Comparison of ENCODE assay signal across 28 cellular contexts in the genomic region with DNA sequence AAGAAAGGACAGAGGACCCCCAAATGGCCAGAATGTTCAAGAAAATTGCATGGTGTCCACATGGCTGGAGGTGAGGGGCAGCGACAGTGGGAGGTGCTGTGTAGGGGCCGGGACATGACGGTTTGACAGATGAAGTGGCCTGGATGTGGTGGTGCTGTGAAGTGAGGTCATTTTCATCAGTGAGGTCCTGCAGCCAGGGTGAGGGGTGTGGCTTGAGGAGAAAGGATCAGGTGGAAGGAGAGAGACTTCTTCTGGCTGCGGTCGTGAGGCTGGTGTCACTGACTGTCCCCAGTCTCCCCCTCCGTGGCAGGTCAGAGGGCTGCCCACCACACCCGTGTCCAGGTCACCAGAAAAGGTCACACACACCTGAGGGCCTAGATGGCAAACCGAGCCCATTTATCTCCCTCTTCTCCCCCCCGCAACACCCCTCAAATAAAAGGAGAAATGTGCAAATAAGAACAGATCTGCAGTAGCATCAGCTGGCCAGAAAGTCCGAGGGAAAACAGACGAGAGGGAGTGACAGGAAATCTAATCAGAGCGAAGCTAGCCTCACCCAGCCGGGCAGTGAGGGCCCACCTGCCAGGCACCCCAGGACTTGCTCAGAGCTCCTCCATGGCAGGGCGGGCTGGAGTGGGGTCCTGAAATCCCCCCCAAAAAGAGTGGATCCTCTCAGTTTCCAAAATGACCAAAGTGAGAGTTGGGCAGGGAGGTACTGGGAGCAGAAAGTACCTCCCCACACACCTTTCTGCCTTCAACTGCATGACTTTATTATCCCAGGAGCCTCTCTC.
DNase-seq lines count a peak whose midpoint lies in the region; ATAC-seq, FAIRE-seq and TF ChIP-seq lines count a peak whose summit lies in the region.
"Had no signal": no experiment of that assay in that cellular context is flagged by ENCODE, and none has a peak within 500 bp of the region (broad histone marks: within the 10 kb centered on the region; RNA-seq: fewer than 3 reads in every experiment).

No MANE protein-coding gene starts in this region.

- no peak for TF ChIP-seq CTCF in activated CD8-positive, alpha-beta T cell treated with anti-CD3 and anti-CD28 coated beads for 36 hours (IDR thresholded peaks at IDR 0.05)

- peak; percentile 81 for FAIRE-seq in urothelium cell line (lab: Jason Lieb, UNC)
- FAIRE-seq: K562, pancreas had no signal

- H3K9me3 Mint-ChIP-seq in activated naive CD4-positive, alpha-beta T cell treated with anti-CD3 and anti-CD28 coated beads, Interleukin-2, amount 50 U/mL, for 72 hours, result no peaks in the 10 kb centered on the region
- no peaks in the 10 kb centered on the region for H3K9me3 Mint-ChIP-seq in activated CD8-positive, alpha-beta T cell treated with anti-CD3 and anti-CD28 coated beads for 36 hours
- no peaks in the 10 kb centered on the region for H3K9me3 Mint-ChIP-seq in memory B cell
- H3K9me3 Mint-ChIP-seq: nephron progenitor cell; T-helper 1 cell treated with Interleukin-12 subunit alpha and Interleukin-12 subunit beta and Interleukin-4 antibody, amounts not matched to agents 30 μg/mL and 1 μg/mL, for 36 hours had no signal

- CTCF ChIA-PET in activated CD8-positive, alpha-beta T cell treated with anti-CD3 and anti-CD28 coated beads for 36 hours (lab: Charles Lee), result interaction anchor here (1.3 kb wide), 1 partner anchor 10 kb away, joined by 4 read pairs; no protein-coding TSS in a partner anchor

- peaks cover 74% of the 10 kb centered on the region for H3K4me1 Mint-ChIP-seq in activated CD8-positive, alpha-beta T cell treated with anti-CD3 and anti-CD28 coated beads for 36 hours (ENCODE audit: low read depth)
- peaks cover 45% of the 10 kb centered on the region for H3K4me1 Mint-ChIP-seq in memory B cell

- DNase-seq in activated naive CD4-positive, alpha-beta T cell treated with anti-CD3 and anti-CD28 coated beads, Interleukin-2, amount 50 U/mL, for 72 hours (ENCODE audit: low spot score in 2 of 2), result no peak
- DNase-seq in activated naive CD4-positive, alpha-beta T cell (lab: John Stamatoyannopoulos, UW), result no peak
- DNase-seq in activated CD8-positive, alpha-beta T cell treated with anti-CD3 and anti-CD28 coated beads for 36 hours, result no peak
- DNase-seq in memory B cell (ENCODE audit: low spot score in 2 of 2), result no peak
- DNase-seq in urothelium cell line (ENCODE audit: low spot score), result no peak
- DNase-seq: activated CD4-positive, alpha-beta T cell treated with anti-CD3 and anti-CD28 coated beads for 4 hours; activated effector memory CD4-positive, alpha-beta T cell treated with Interleukin-2 at 50 U/mL for 16 hours; adrenal gland; Caco-2; DMS79; effector CD4-positive, alpha-beta T cell; GF-D8; HCEC 1CT; left ventricle myocardium superior; NCI-H1105 treated with DMSO at 0.1 percent for 48 hours; NCI-H2029 treated with DMSO at 0.1 percent for 48 hours; NCI-H2227 treated with DMSO at 0.1 percent for 48 hours; nephron progenitor cell; pancreas; retina; RPMI8226; spleen; upper lobe of right lung had no signal

- intact Hi-C loops in activated CD8-positive, alpha-beta T cell treated with anti-CD3 and anti-CD28 coated beads for 36 hours (cut with micrococcal nuclease), result no loop called here

- H3K36me3 Mint-ChIP-seq in activated naive CD4-positive, alpha-beta T cell treated with anti-CD3 and anti-CD28 coated beads, Interleukin-2, amount 50 U/mL, for 72 hours, result peaks cover 41 to 52% of the 10 kb centered on the region in 2 donors
- peaks cover 43% of the 10 kb centered on the region for H3K36me3 Mint-ChIP-seq in activated CD8-positive, alpha-beta T cell treated with anti-CD3 and anti-CD28 coated beads for 36 hours (ENCODE audit: low read depth)
- peaks cover 6% of the 10 kb centered on the region for H3K36me3 Mint-ChIP-seq in memory B cell

- no peak for ATAC-seq in activated naive CD4-positive, alpha-beta T cell treated with anti-CD3 and anti-CD28 coated beads, Interleukin-2, amount 50 U/mL, for 72 hours
- ATAC-seq in activated CD8-positive, alpha-beta T cell treated with anti-CD3 and anti-CD28 coated beads for 36 hours, result no peak
- ATAC-seq in memory B cell (ENCODE audit: low read depth), result no peak
- no peak for ATAC-seq in GM21576 (IDR thresholded peaks at IDR 0.05; ENCODE audit: unreplicated experiment)
- no peak for ATAC-seq in HG02588 (IDR thresholded peaks at IDR 0.05; ENCODE audit: unreplicated experiment)
- no peak for ATAC-seq in GM21390 (IDR thresholded peaks at IDR 0.05; ENCODE audit: unreplicated experiment)
- ATAC-seq: K562, left ventricle myocardium superior, pancreas, upper lobe of right lung had no signal

- peak overlapping the region; percentile 69 to 86 for H3K27ac Mint-ChIP-seq in activated naive CD4-positive, alpha-beta T cell treated with anti-CD3 and anti-CD28 coated beads, Interleukin-2, amount 50 U/mL, for 72 hours
- H3K27ac Mint-ChIP-seq in activated CD8-positive, alpha-beta T cell treated with anti-CD3 and anti-CD28 coated beads for 36 hours, result peak overlapping the region; percentile 38
- peak overlapping the region; percentile 60 for H3K27ac Mint-ChIP-seq in memory B cell
- H3K27ac Mint-ChIP-seq: nephron progenitor cell; T-helper 1 cell treated with Interleukin-12 subunit alpha and Interleukin-12 subunit beta and Interleukin-4 antibody, amounts not matched to agents 30 μg/mL and 1 μg/mL, for 36 hours had no signal

- POLR2A ChIA-PET in activated CD8-positive, alpha-beta T cell treated with anti-CD3 and anti-CD28 coated beads for 36 hours (lab: Charles Lee), result no interaction called here

- H3K4me3 Mint-ChIP-seq in activated CD8-positive, alpha-beta T cell treated with anti-CD3 and anti-CD28 coated beads for 36 hours, result no peak overlapping the region
- H3K4me3 Mint-ChIP-seq in memory B cell, result no peak overlapping the region
- H3K4me3 Mint-ChIP-seq: nephron progenitor cell; T-helper 1 cell treated with Interleukin-12 subunit alpha and Interleukin-12 subunit beta and Interleukin-4 antibody, amounts not matched to agents 30 μg/mL and 1 μg/mL, for 36 hours had no signal

- H3K27me3 Mint-ChIP-seq in activated CD8-positive, alpha-beta T cell treated with anti-CD3 and anti-CD28 coated beads for 36 hours, result no peaks in the 10 kb centered on the region
- H3K27me3 Mint-ChIP-seq in memory B cell, result no peaks in the 10 kb centered on the region
